ENCODE assay signal across 1 cellular context in the genomic region with DNA sequence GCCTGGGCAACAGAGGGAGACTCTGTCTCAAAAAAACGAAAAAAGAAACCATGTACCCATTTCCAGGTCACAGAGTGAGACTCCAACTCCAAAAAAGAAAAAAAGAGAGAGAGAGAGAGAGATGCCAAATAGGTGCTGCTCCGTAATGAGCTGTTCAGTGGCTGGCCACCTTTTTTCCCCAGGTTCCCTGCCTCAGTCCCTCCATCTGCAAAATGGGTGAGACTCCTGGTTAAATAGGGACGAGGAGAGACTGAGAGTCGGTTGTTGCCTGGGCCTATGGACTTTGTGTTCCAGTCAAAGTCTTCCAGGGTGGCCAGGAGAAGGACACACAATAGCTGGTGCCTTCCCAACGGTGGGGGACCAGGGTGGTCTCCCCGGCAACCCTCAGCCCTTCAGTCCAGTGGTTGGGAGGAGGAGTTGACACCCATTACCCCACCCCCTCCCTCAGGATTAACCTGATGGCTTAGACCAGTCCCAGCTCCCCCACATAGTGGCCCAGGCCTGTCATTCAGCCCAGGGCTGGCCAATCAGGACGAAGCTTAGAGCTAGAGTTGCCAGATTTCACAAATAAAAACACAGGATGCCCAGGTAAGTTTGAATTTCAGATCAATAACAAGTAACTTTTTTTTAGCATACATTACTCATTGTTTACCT.
TF ChIP-seq lines count a peak whose summit lies in the region.

No MANE protein-coding gene starts in this region.

TF ChIP-seq in HEK293, 187 proteins besides CTCF, POLR2A, EP300 and RAD21:
- TF ChIP-seq, protein P1, sequence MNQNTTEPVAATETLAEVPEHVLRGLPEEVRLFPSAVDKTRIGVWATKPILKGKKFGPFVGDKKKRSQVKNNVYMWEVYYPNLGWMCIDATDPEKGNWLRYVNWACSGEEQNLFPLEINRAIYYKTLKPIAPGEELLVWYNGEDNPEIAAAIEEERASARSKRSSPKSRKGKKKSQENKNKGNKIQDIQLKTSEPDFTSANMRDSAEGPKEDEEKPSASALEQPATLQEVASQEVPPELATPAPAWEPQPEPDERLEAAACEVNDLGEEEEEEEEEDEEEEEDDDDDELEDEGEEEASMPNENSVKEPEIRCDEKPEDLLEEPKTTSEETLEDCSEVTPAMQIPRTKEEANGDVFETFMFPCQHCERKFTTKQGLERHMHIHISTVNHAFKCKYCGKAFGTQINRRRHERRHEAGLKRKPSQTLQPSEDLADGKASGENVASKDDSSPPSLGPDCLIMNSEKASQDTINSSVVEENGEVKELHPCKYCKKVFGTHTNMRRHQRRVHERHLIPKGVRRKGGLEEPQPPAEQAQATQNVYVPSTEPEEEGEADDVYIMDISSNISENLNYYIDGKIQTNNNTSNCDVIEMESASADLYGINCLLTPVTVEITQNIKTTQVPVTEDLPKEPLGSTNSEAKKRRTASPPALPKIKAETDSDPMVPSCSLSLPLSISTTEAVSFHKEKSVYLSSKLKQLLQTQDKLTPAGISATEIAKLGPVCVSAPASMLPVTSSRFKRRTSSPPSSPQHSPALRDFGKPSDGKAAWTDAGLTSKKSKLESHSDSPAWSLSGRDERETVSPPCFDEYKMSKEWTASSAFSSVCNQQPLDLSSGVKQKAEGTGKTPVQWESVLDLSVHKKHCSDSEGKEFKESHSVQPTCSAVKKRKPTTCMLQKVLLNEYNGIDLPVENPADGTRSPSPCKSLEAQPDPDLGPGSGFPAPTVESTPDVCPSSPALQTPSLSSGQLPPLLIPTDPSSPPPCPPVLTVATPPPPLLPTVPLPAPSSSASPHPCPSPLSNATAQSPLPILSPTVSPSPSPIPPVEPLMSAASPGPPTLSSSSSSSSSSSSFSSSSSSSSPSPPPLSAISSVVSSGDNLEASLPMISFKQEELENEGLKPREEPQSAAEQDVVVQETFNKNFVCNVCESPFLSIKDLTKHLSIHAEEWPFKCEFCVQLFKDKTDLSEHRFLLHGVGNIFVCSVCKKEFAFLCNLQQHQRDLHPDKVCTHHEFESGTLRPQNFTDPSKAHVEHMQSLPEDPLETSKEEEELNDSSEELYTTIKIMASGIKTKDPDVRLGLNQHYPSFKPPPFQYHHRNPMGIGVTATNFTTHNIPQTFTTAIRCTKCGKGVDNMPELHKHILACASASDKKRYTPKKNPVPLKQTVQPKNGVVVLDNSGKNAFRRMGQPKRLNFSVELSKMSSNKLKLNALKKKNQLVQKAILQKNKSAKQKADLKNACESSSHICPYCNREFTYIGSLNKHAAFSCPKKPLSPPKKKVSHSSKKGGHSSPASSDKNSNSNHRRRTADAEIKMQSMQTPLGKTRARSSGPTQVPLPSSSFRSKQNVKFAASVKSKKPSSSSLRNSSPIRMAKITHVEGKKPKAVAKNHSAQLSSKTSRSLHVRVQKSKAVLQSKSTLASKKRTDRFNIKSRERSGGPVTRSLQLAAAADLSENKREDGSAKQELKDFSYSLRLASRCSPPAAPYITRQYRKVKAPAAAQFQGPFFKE (tag by site-specific recombination; IDR thresholded peaks at IDR 0.05; ENCODE audit: borderline replicate concordance) = no peak
- TF ChIP-seq ZNF596 (tag by site-specific recombination; IDR thresholded peaks at IDR 0.05) = 0 out of 2 replicates have a peak, but pooled peaks have one; percentile 40
